ENCODE assay signal across 1 cellular context in the genomic region with DNA sequence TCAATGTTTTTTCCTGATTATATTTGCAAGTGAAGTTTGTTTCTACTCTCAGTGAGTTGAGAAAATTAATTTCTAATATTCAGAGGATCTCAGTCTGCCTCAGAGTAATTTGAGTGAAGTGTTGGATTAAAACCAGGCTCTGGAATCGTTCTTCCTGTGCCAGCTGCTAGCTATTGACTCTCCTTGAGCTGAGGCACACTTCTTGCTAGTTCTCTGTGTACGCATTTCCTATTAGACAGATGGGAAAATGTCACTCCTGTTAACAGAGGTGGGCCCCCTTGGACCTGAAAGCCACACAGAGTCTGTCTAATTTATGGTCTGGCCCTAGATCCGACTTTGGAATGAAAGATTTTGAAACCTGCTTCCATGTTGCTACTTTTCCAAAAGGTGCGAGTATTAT.
TF ChIP-seq lines count a peak whose summit lies in the region.

No MANE protein-coding gene starts in this region.

TF ChIP-seq in GM23338, 12 proteins besides CTCF, POLR2A, EP300 and RAD21 (continued from another document):
- TF ChIP-seq, protein P1, sequence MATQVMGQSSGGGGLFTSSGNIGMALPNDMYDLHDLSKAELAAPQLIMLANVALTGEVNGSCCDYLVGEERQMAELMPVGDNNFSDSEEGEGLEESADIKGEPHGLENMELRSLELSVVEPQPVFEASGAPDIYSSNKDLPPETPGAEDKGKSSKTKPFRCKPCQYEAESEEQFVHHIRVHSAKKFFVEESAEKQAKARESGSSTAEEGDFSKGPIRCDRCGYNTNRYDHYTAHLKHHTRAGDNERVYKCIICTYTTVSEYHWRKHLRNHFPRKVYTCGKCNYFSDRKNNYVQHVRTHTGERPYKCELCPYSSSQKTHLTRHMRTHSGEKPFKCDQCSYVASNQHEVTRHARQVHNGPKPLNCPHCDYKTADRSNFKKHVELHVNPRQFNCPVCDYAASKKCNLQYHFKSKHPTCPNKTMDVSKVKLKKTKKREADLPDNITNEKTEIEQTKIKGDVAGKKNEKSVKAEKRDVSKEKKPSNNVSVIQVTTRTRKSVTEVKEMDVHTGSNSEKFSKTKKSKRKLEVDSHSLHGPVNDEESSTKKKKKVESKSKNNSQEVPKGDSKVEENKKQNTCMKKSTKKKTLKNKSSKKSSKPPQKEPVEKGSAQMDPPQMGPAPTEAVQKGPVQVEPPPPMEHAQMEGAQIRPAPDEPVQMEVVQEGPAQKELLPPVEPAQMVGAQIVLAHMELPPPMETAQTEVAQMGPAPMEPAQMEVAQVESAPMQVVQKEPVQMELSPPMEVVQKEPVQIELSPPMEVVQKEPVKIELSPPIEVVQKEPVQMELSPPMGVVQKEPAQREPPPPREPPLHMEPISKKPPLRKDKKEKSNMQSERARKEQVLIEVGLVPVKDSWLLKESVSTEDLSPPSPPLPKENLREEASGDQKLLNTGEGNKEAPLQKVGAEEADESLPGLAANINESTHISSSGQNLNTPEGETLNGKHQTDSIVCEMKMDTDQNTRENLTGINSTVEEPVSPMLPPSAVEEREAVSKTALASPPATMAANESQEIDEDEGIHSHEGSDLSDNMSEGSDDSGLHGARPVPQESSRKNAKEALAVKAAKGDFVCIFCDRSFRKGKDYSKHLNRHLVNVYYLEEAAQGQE (IDR thresholded peaks at IDR 0.05; ENCODE audit: unreplicated experiment) = no peak
- TF ChIP-seq STAT1 (IDR thresholded peaks at IDR 0.05; ENCODE audit: unreplicated experiment) (no peak), EZH2phosphoT487 (IDR thresholded peaks at IDR 0.05; ENCODE audit: unreplicated experiment) (no peak), ZNF331 (CRISPR knock-in tag; IDR thresholded peaks at IDR 0.05; ENCODE audit: low read depth) (no peak)
- TF ChIP-seq, protein P2, sequence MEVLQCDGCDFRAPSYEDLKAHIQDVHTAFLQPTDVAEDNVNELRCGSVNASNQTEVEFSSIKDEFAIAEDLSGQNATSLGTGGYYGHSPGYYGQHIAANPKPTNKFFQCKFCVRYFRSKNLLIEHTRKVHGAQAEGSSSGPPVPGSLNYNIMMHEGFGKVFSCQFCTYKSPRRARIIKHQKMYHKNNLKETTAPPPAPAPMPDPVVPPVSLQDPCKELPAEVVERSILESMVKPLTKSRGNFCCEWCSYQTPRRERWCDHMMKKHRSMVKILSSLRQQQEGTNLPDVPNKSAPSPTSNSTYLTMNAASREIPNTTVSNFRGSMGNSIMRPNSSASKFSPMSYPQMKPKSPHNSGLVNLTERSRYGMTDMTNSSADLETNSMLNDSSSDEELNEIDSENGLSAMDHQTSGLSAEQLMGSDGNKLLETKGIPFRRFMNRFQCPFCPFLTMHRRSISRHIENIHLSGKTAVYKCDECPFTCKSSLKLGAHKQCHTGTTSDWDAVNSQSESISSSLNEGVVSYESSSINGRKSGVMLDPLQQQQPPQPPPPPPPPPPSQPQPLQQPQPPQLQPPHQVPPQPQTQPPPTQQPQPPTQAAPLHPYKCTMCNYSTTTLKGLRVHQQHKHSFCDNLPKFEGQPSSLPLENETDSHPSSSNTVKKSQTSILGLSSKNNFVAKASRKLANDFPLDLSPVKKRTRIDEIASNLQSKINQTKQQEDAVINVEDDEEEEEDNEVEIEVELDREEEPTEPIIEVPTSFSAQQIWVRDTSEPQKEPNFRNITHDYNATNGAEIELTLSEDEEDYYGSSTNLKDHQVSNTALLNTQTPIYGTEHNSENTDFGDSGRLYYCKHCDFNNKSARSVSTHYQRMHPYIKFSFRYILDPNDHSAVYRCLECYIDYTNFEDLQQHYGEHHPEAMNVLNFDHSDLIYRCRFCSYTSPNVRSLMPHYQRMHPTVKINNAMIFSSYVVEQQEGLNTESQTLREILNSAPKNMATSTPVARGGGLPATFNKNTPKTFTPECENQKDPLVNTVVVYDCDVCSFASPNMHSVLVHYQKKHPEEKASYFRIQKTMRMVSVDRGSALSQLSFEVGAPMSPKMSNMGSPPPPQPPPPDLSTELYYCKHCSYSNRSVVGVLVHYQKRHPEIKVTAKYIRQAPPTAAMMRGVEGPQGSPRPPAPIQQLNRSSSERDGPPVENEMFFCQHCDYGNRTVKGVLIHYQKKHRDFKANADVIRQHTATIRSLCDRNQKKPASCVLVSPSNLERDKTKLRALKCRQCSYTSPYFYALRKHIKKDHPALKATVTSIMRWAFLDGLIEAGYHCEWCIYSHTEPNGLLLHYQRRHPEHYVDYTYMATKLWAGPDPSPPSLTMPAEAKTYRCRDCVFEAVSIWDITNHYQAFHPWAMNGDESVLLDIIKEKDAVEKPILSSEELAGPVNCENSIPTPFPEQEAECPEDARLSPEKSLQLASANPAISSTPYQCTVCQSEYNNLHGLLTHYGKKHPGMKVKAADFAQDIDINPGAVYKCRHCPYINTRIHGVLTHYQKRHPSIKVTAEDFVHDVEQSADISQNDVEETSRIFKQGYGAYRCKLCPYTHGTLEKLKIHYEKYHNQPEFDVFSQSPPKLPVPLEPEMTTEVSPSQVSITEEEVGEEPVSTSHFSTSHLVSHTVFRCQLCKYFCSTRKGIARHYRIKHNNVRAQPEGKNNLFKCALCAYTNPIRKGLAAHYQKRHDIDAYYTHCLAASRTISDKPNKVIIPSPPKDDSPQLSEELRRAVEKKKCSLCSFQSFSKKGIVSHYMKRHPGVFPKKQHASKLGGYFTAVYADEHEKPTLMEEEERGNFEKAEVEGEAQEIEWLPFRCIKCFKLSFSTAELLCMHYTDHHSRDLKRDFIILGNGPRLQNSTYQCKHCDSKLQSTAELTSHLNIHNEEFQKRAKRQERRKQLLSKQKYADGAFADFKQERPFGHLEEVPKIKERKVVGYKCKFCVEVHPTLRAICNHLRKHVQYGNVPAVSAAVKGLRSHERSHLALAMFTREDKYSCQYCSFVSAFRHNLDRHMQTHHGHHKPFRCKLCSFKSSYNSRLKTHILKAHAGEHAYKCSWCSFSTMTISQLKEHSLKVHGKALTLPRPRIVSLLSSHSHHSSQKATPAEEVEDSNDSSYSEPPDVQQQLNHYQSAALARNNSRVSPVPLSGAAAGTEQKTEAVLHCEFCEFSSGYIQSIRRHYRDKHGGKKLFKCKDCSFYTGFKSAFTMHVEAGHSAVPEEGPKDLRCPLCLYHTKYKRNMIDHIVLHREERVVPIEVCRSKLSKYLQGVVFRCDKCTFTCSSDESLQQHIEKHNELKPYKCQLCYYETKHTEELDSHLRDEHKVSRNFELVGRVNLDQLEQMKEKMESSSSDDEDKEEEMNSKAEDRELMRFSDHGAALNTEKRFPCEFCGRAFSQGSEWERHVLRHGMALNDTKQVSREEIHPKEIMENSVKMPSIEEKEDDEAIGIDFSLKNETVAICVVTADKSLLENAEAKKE (CRISPR knock-in tag; IDR thresholded peaks at IDR 0.05) = no peak
